Comparison of ENCODE assay signal across 32 cellular contexts in the genomic region with DNA sequence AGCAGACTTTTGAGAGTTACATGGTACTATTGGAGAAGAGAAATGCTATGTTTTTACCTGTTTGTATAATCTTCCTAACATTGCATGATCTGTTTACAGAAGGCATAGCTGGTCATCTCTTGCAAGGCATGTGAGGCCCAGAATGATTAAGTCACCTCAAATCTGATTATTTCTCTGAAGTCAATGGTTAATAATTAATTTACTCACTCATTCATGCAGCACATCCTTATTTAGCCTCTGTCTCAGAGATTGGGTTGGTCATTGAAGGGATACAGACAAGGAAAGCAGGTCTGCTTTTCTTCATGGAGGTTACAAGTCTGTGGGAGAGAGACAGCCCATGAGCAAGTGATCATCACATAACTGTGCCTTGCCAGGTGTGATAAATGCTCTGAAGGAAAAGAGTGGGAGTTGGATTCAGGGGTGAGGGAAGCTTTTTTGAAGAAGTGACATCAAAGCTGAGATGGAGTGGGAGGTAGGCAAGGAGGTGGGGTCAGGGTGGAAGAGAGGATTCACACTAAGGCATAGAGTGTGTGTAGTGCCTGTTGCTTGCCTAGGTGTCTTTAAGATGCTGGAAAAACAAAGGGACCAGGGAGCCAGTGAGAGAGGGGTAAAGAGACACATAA. TPM values are rescaled to one million over a fixed set of nuclear protein-coding genes. Genes with fewer than 3 reads are reported as not detected.
"Had no signal": no experiment of that assay in that cellular context is flagged by ENCODE, and none has a peak within 500 bp of the region (broad histone marks: within the 10 kb centered on the region; RNA-seq: fewer than 3 reads in every experiment).

No MANE protein-coding gene starts in this region.

- H3K27ac Mint-ChIP-seq: activated CD4-positive, alpha-beta T cell treated with anti-CD3 and anti-CD28 coated beads, Interleukin-2, amount 10 ng/mL, durations not matched to agents 24 days and 14 days; activated CD8-positive, alpha-beta T cell treated with anti-CD3 and anti-CD28 coated beads for 36 hours; activated naive CD4-positive, alpha-beta T cell treated with anti-CD3 and anti-CD28 coated beads, Interleukin-2, amount 50 U/mL, for 24 hours; activated naive CD8-positive, alpha-beta T cell treated with anti-CD3 and anti-CD28 coated beads, Interleukin-2, amount 10 ng/mL, durations not matched to agents 7 days and 5 days; activated T-cell treated with anti-CD3 and anti-CD28 coated beads, Interleukin-2, amount 50 U/mL, for 72 hours; activated T-helper 17 cell treated with anti-CD3 and anti-CD28 coated beads, Interleukin-2, amount 50 U/mL, for 72 hours; IgD-negative memory B cell had no signal

- ATAC-seq: activated CD8-positive, alpha-beta T cell treated with anti-CD3 and anti-CD28 coated beads for 36 hours; activated T-cell treated with anti-CD3 and anti-CD28 coated beads, Interleukin-2, amount 50 U/mL, for 72 hours; activated T-helper 17 cell treated with anti-CD3 and anti-CD28 coated beads, Interleukin-2, amount 50 U/mL, for 72 hours had no signal

- H3K36me3 ChIP-seq: ascending aorta, MG63, SJCRH30, WERI-Rb-1 had no signal

- H3K9me3 ChIP-seq: ascending aorta, MG63, SJCRH30 had no signal

- H3K36me3 Mint-ChIP-seq: activated naive CD4-positive, alpha-beta T cell treated with anti-CD3 and anti-CD28 coated beads, Interleukin-2, amount 50 U/mL, for 24 hours; activated naive CD8-positive, alpha-beta T cell treated with anti-CD3 and anti-CD28 coated beads, Interleukin-2, amount 10 ng/mL, durations not matched to agents 7 days and 5 days; IgD-negative memory B cell had no signal

- H3K4me1 ChIP-seq: ascending aorta had no signal

- H3K4me3 Mint-ChIP-seq: activated CD4-positive, alpha-beta T cell treated with anti-CD3 and anti-CD28 coated beads, Interleukin-2, amount 10 ng/mL, durations not matched to agents 24 days and 14 days; activated CD8-positive, alpha-beta T cell treated with anti-CD3 and anti-CD28 coated beads for 36 hours; activated naive CD4-positive, alpha-beta T cell treated with anti-CD3 and anti-CD28 coated beads, Interleukin-2, amount 50 U/mL, for 24 hours; activated naive CD8-positive, alpha-beta T cell treated with anti-CD3 and anti-CD28 coated beads, Interleukin-2, amount 10 ng/mL, durations not matched to agents 7 days and 5 days; activated T-cell treated with anti-CD3 and anti-CD28 coated beads, Interleukin-2, amount 50 U/mL, for 72 hours; activated T-helper 17 cell treated with anti-CD3 and anti-CD28 coated beads, Interleukin-2, amount 50 U/mL, for 72 hours; IgD-negative memory B cell had no signal

- H3K4me3 ChIP-seq: ascending aorta, MG63, SJCRH30, SK-N-MC had no signal

- H3K4me1 Mint-ChIP-seq: activated CD4-positive, alpha-beta T cell treated with anti-CD3 and anti-CD28 coated beads, Interleukin-2, amount 10 ng/mL, durations not matched to agents 24 days and 14 days; activated naive CD4-positive, alpha-beta T cell treated with anti-CD3 and anti-CD28 coated beads, Interleukin-2, amount 50 U/mL, for 24 hours; activated naive CD8-positive, alpha-beta T cell treated with anti-CD3 and anti-CD28 coated beads, Interleukin-2, amount 10 ng/mL, durations not matched to agents 7 days and 5 days; activated T-helper 17 cell treated with anti-CD3 and anti-CD28 coated beads, Interleukin-2, amount 50 U/mL, for 72 hours; IgD-negative memory B cell had no signal

- DNase-seq: activated CD4-positive, alpha-beta T cell treated with anti-CD3 and anti-CD28 coated beads for 1 hour; activated CD4-positive, alpha-beta T cell treated with anti-CD3 and anti-CD28 coated beads, Interleukin-2, amount 10 ng/mL, durations not matched to agents 24 days and 14 days; activated CD4-positive, alpha-beta T cell treated with anti-CD3 and anti-CD28 coated beads, Interleukin-2, amount 50 U/mL, for 4 hours; activated CD4-positive, CD25-positive, alpha-beta regulatory T cell; activated CD8-positive, alpha-beta T cell treated with anti-CD3 and anti-CD28 coated beads for 36 hours; activated effector memory CD4-positive, alpha-beta T cell treated with anti-CD3 and anti-CD28 coated beads, Interleukin-2, amount 50 U/mL, for 16 hours; activated naive CD4-positive, alpha-beta T cell; activated naive CD8-positive, alpha-beta T cell treated with anti-CD3 and anti-CD28 coated beads, Interleukin-2, amount 10 ng/mL, durations not matched to agents 7 days and 5 days; activated T-cell treated with anti-CD3 and anti-CD28 coated beads, Interleukin-2, amount 50 U/mL, for 1 hour; activated T-cell treated with anti-CD3 and anti-CD28 coated beads, Interleukin-2, amount 50 U/mL, for 72 hours; amygdala; Kasumi-1; KBM-7; MG63; NCI-H1048; NCI-H1105 treated with DMSO at 0.1 percent for 48 hours; NCI-H1694 treated with DMSO at 0.1 percent for 48 hours; NCI-H510A; NCI-H526 treated with DMSO at 0.1 percent for 48 hours; OCI-M1; Right ventricle myocardium superior; SJCRH30; T1000; WERI-Rb-1 had no signal

- H3K27ac ChIP-seq: ascending aorta, SJCRH30, SK-N-MC, WERI-Rb-1 had no signal

- H3K27me3 ChIP-seq: ascending aorta, SJCRH30 had no signal

RNA-seq across cellular contexts. Expression of a gene that starts 16.3 kb away (rescaled TPM):
- total RNA-seq: activated CD4-positive, alpha-beta T cell treated with anti-CD3 and anti-CD28 coated beads, Interleukin-2, amount 10 ng/mL, durations not matched to agents 24 days and 14 days; activated CD8-positive, alpha-beta memory T cell treated with anti-CD3 and anti-CD28 coated beads for 36 hours; activated CD8-positive, alpha-beta T cell treated with anti-CD3 and anti-CD28 coated beads for 36 hours; activated naive CD8-positive, alpha-beta T cell treated with anti-CD3 and anti-CD28 coated beads, Interleukin-2, amount 10 ng/mL, durations not matched to agents 7 days and 5 days; activated T-cell treated with anti-CD3 and anti-CD28 coated beads, Interleukin-2, amount 50 U/mL, for 72 hours; activated T-helper 17 cell treated with anti-CD3 and anti-CD28 coated beads, Interleukin-2, amount 50 U/mL, for 72 hours; ascending aorta; T-helper 1 cell treated with Interleukin-12 subunit alpha and Interleukin-12 subunit beta and Interleukin-4 antibody, amounts not matched to agents 30 ng/mL and 1 ng/mL, for 36 hours; T-helper 2 cell treated with Interferon-gamma antibody and Interleukin-4, amounts not matched to agents 100 ng/mL and 5 ng/mL, for 36 hours had no signal
- polyA plus RNA-seq: IgD-negative memory B cell had no signal
